In the genomic region with DNA sequence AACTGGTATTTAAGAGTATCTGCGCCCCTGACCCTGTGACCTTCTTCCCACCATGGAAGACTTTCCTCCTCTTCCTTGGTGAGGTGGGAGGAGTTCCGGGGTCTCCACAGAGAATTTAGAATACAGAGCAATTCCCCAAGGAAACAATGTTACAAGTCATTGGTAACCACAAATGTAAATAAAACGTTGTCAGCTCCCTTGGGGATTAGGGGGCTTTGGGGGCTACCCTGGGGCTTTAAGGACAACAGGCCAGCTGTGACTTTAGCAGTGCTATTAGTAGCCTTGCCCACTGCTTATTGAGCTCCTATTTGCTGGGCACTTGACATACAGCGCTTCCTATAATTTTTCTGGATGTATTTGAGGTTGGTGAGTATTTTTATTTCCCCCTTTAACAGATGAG, we compare ENCODE assay signal across 14 cellular contexts.
"Had no signal": no experiment of that assay in that cellular context is flagged by ENCODE, and none has a peak within 500 bp of the region (broad histone marks: within the 10 kb centered on the region; RNA-seq: fewer than 3 reads in every experiment).

No MANE protein-coding gene starts in this region.

- H3K27ac ChIP-seq: coronary artery, heart left ventricle, sigmoid colon, skin epidermis, stomach, thoracic aorta, transverse colon had no signal

- H3K4me1 ChIP-seq: transverse colon had no signal

- ATAC-seq: esophagus mucosa; naive thymus-derived CD4-positive, alpha-beta T cell had no signal

- H3K4me3 ChIP-seq: coronary artery, heart left ventricle, sigmoid colon, skin epidermis, stomach, thoracic aorta, transverse colon had no signal

- DNase-seq: effector CD4-positive, alpha-beta T cell; heart left ventricle; hippocampal formation; kidney glomerular epithelial cell; naive thymus-derived CD4-positive, alpha-beta T cell; posterior cingulate gyrus; sigmoid colon; stimulated activated naive CD4-positive, alpha-beta T cell; stomach; transverse colon had no signal

- H3K9me3 ChIP-seq: sigmoid colon, stomach, thoracic aorta, transverse colon had no signal

- H3K36me3 ChIP-seq: heart left ventricle, sigmoid colon, stomach, thoracic aorta, transverse colon had no signal
